23 cellular contexts compared by ENCODE assay signal in genomic region chr16:68524069-68524820, GRCh38. TPM values are rescaled to one million over a fixed set of nuclear protein-coding genes. Genes with fewer than 3 reads are reported as not detected.
DNase-seq lines count a peak whose midpoint lies in the region; ATAC-seq and FAIRE-seq lines count a peak whose summit lies in the region.
"Had no signal": no experiment of that assay in that cellular context is flagged by ENCODE, and none has a peak within 500 bp of the region (broad histone marks: within the 10 kb centered on the region; RNA-seq: fewer than 3 reads in every experiment).

No MANE protein-coding gene starts in this region.

- FAIRE-seq in urothelium cell line (lab: Jason Lieb, UNC), result no peak
- FAIRE-seq: A204.1, D721Med, GM12878 had no signal

- H3K27ac ChIP-seq in SJCRH30, result no peak overlapping the region
- H3K27ac ChIP-seq: 22Rv1, BLaER1, C4-2B had no signal

- H3K4me1 ChIP-seq in SJCRH30, result no peaks in the 10 kb centered on the region

- H3K4me3 ChIP-seq in SJCRH30, result no peak overlapping the region
- H3K4me3 ChIP-seq: BLaER1, GM12878, GM23338 had no signal

- no peaks in the 10 kb centered on the region for H3K36me3 ChIP-seq in SJCRH30
- H3K36me3 ChIP-seq: BLaER1 had no signal

- H3K27me3 ChIP-seq in SJCRH30, result no peaks in the 10 kb centered on the region
- H3K27me3 ChIP-seq: BLaER1 had no signal

- intact Hi-C loops in posterior vena cava (cut with DNase I), result loop anchor here in 1 of 2 donors (10.0 kb wide), 1 partner anchor 601 kb away; no protein-coding TSS in a partner anchor

- no peak for ATAC-seq in HG02973 (IDR thresholded peaks at IDR 0.05; ENCODE audit: unreplicated experiment)
- ATAC-seq in HG02938 (IDR thresholded peaks at IDR 0.05; ENCODE audit: unreplicated experiment), result no peak
- ATAC-seq: CD8-positive, alpha-beta T cell; GM12878; GM23338; HCT116 had no signal

- DNase-seq in NCI-H2171 treated with DMSO at 0.1 percent for 48 hours (lab: John Stamatoyannopoulos, UW) (peak; percentile 9), NCI-H2171 (lab: John Stamatoyannopoulos, UW) (no peak), MV-4-11 (lab: John Stamatoyannopoulos, UW) (peak; percentile 7), SJCRH30 (peak; percentile 9 to 43), posterior vena cava (ENCODE audit: low spot score) (peak; percentile 38), urothelium cell line (ENCODE audit: low spot score) (no peak)
- DNase-seq: CD4-positive, CD25-positive, alpha-beta regulatory T cell; CD8-positive, alpha-beta T cell; DMS 273 treated with DMSO at 0.1 percent for 48 hours; DMS79; EL; GDM1; H9 had no signal

- no peaks in the 10 kb centered on the region for H3K9me3 ChIP-seq in SJCRH30 (replicated peaks)

RNA-seq across cellular contexts. Expression of gene ZFP90, which starts 14.8 kb away (rescaled TPM):
- 11.6 and 13.3 TPM in 2 replicates for total RNA-seq in SJCRH30 (2014; rRNA removed; shearing (Covaris generic))
- total RNA-seq in posterior vena cava, result 10 to 100 TPM; 17.9 to 18.1 TPM

Comparison
In these comparisons a context has a peak if more than half of its experiments do, and no peak if none do; other contexts are left out.
1. DNase-seq: peak in NCI-H2171 treated with DMSO at 0.1 percent for 48 hours (single experiment), MV-4-11 (single experiment), SJCRH30 (2 of 2) and posterior vena cava (single experiment); none in NCI-H2171 (single experiment) and urothelium cell line (single experiment).